Comparison of ENCODE assay signal across 4 cellular contexts in the genomic region with DNA sequence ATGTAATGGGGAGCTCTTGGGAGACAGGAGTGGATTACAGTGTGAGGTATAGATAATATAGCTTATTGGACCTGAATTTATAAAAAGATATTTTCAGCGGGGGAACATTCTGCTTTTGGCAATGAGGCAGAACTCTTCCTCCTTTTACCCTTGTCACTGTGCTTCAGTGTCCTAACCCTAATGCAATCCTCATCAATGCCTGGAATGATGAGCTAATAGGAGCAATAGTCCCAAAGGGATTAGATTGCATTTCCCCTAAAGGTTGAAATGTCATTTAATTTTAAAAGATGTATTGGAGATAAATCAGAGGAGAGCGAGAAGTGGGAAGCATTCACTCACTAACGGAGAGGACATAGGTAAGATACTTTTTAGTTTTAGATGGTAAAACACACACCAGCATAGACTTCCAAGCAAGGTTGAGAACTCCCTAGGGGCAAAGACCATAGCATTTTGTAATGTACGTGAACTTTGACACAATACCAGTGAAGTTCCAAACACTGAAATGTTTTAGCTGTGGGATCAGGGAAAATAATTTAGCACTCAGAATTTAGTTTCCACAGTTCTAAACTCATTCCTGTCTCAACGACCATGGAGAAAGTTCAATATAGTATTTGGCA.
"Had no signal": no experiment of that assay in that cellular context is flagged by ENCODE, and none has a peak within 500 bp of the region (broad histone marks: within the 10 kb centered on the region; RNA-seq: fewer than 3 reads in every experiment).

No MANE protein-coding gene starts in this region.

- H3K4me3 ChIP-seq: GM23338 had no signal

- ATAC-seq: GM23338 had no signal

- DNase-seq: H9, HCEC 1CT, KBM-7 had no signal
